In genomic region chr12:83123039-83123438, GRCh38 we compare ENCODE assay signal across 16 cellular contexts.
"Had no signal": no experiment of that assay in that cellular context is flagged by ENCODE, and none has a peak within 500 bp of the region (broad histone marks: within the 10 kb centered on the region; RNA-seq: fewer than 3 reads in every experiment).

No MANE protein-coding gene starts in this region.

- H3K4me3 ChIP-seq: colonic mucosa, mucosa of descending colon, psoas muscle, SK-N-MC, thoracic aorta had no signal

- ATAC-seq: mucosa of descending colon; natural killer cell; psoas muscle; sciatic nerve; stimulated activated naive CD8-positive, alpha-beta T cell treated with anti-CD3 and anti-CD28 coated beads, Interleukin-15, Interleukin-2, amounts not matched to agents 100 U/mL and 50 U/mL, for 24 hours had no signal

- H3K27me3 ChIP-seq: colonic mucosa had no signal

- H3K36me3 ChIP-seq: colonic mucosa, thoracic aorta had no signal

- DNase-seq: activated CD4-positive, alpha-beta T cell treated with anti-CD3 and anti-CD28 coated beads, Interleukin-2, amount 10 ng/mL, durations not matched to agents 24 days and 14 days; activated gamma-delta T cell; activated naive CD8-positive, alpha-beta T cell treated with anti-CD3 and anti-CD28 coated beads for 36 hours; activated T-cell treated with anti-CD3 and anti-CD28 coated beads, Interleukin-2, amount 50 U/mL, for 1 hour; colonic mucosa; effector CD4-positive, alpha-beta T cell; glutamatergic neuron; mucosa of descending colon; natural killer cell; psoas muscle; stimulated activated CD4-positive, alpha-beta T cell treated with anti-CD3 and anti-CD28 coated beads, Interleukin-12 subunit alpha, Interleukin-12 subunit beta, amount 100 ng/mL, for 4 hours; stimulated activated naive CD8-positive, alpha-beta T cell treated with anti-CD3 and anti-CD28 coated beads, Interleukin-15, Interleukin-2, amounts not matched to agents 100 U/mL and 50 U/mL, for 24 hours; T-helper 1 cell had no signal

- H3K4me1 ChIP-seq: colonic mucosa, psoas muscle had no signal

- H3K9me3 ChIP-seq: colonic mucosa, mucosa of descending colon, psoas muscle, thoracic aorta had no signal

- H3K27ac ChIP-seq: colonic mucosa, psoas muscle, SK-N-MC, thoracic aorta had no signal
